In the genomic region with DNA sequence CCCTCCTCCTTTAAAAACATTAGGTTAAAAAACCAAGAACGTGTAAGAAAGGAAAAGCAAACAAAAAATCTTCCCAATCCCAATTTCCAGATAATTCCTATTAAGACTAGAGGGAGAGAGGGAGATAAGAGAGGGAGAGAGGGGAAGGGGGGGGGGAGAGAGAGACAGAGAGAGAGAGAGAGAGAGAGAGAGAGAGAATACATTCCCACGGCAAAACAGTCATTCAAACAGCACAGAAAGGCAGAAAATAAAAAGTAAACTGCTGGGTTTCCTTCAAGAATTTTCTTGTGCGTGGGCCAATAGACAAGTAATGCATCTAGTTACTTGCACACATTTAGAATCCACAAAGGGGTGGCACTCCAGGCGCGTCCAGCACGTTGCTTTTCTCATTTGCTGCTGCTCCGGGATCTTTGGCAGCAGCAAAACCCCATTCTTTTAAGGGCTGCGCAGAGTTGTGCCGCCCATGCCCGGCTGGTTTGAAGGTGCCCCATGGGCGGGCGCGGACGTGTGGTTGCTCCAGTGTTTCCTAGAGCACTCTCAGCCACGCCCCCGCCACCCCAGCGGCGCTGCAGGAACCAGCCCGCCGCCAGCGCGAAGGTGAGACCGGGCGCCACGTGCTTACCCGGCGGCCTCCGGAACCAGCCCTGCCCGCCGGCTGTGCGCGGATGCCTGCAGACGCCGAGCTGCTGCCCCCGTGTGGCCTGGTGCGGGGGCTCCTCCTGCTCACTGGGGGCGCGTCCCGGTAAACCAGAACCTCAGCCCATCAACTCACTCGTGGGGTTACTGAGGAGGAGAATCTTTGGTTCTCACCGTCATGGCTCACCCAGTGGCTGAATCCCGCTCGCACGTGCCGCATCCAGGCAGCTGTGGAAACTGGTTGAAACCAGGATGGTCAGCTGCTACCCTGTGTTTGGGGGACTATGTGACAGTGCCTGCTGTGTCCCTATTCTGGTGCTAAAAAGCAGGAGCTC, we compare ENCODE assay signal across 8 cellular contexts. TPM values are rescaled to one million over a fixed set of nuclear protein-coding genes. Genes with fewer than 3 reads are reported as not detected.
DNase-seq lines count a peak whose midpoint lies in the region; ATAC-seq and TF ChIP-seq lines count a peak whose summit lies in the region.

No MANE protein-coding gene starts in this region.

- H3K27ac ChIP-seq in HUES6 (ENCODE audit: low read depth, low read length) = no peak overlapping the region
- H3K27ac ChIP-seq in uterus = no peak overlapping the region

- H3K9ac ChIP-seq in HUES6 (ENCODE audit: low read length) = no peak overlapping the region

- peak; percentile 37 to 61 (median 45) for TF ChIP-seq CTCF in uterus (IDR thresholded peaks at IDR 0.05)

- H3K27me3 ChIP-seq in HUES6 (ENCODE audit: control insufficient read depth, insufficient read depth, low read length) (peaks cover 40% of the 10 kb centered on the region), uterus (no peaks in the 10 kb centered on the region)

- no peaks in the 10 kb centered on the region for H3K36me3 ChIP-seq in HUES6 (ENCODE audit: control insufficient read depth, insufficient read depth, low read length)
- no peaks in the 10 kb centered on the region for H3K36me3 ChIP-seq in uterus

- H3K4me3 ChIP-seq in HUES6 (ENCODE audit: low read depth, low read length) (peak overlapping the region; percentile 44), uterus (no peak overlapping the region)

- DNase-seq in DMS153 (lab: John Stamatoyannopoulos, UW) = peak; percentile 54
- peak; percentile 84 to 93 for DNase-seq in SHP77 (lab: John Stamatoyannopoulos, UW)
- peak; percentile 39 for DNase-seq in activated gamma-delta T cell treated with anti-CD3 and anti-CD28 coated beads, Interleukin-2, amount 50 U/mL, for 16 hours (ENCODE audit: low read depth)
- DNase-seq in germinal center (ENCODE audit: low spot score) = peak; percentile 75
- DNase-seq in posterior vena cava (ENCODE audit: low spot score) = peak; percentile 86
- peak; percentile 24 to 55 for DNase-seq in uterus

- TF ChIP-seq POLR2A in uterus (IDR thresholded peaks at IDR 0.05) = no peak

- H3K4me1 ChIP-seq in HUES6 (ENCODE audit: control insufficient read depth, insufficient read depth, low read length) = 0 out of 2 replicates have a peak, but pooled peaks cover 5% of the 10 kb centered on the region
- H3K4me1 ChIP-seq in uterus = no peaks in the 10 kb centered on the region

- ATAC-seq in GM21528 (IDR thresholded peaks at IDR 0.05; ENCODE audit: low FRiP score, unreplicated experiment) = peak; percentile 78

- H3K9me3 ChIP-seq in HUES6 (ENCODE audit: control insufficient read depth, insufficient read depth, low read depth, low read length) (no peaks in the 10 kb centered on the region; the same call in 1 of the 2 replicates), uterus (no peaks in the 10 kb centered on the region)

- intact Hi-C loops in posterior vena cava (cut with DNase I) (loop anchor here (5.0 to 10.0 kb wide), 2 partner anchors 569 to 576 kb away; no protein-coding TSS in a partner anchor), uterus (cut with DNase I; ENCODE audit: low total_unique reads) (no loop called here)

RNA-seq across cellular contexts. Expression of a gene that starts 44.6 kb away (rescaled TPM):
- total RNA-seq in posterior vena cava (10 to 100 TPM in 1 of 2 donors, 1 to 10 TPM in 1; 4.2 to 16.6 TPM), uterus (1 to 10 TPM in 2 of 4 donors, under 1 TPM in 1, not detected in 1; 0.26 to 3.4 (median 1.5) TPM)

RNA-seq across cellular contexts. Expression of a gene that starts 48.6 kb away (rescaled TPM):
- not detected for total RNA-seq in posterior vena cava
- not detected for total RNA-seq in uterus
